Comparison of ENCODE assay signal across 11 cellular contexts in genomic region chr12:8681129-8681902, GRCh38. TPM values are rescaled to one million over a fixed set of nuclear protein-coding genes. Genes with fewer than 3 reads are reported as not detected.
A peak's percentile ranks its signal among the peaks of the same experiment; 100 is the strongest.
DNase-seq lines count a peak whose midpoint lies in the region; ATAC-seq and TF ChIP-seq lines count a peak whose summit lies in the region.
"Had no signal": no experiment of that assay in that cellular context is flagged by ENCODE, and none has a peak within 500 bp of the region (broad histone marks: within the 10 kb centered on the region; RNA-seq: fewer than 3 reads in every experiment).

No MANE protein-coding gene starts in this region.

- H3K27me3 ChIP-seq in OCI-LY3 (ENCODE audit: low read depth, low read length) = no peaks in the 10 kb centered on the region
- H3K27me3 ChIP-seq in fibroblast of lung (ENCODE audit: control insufficient read depth, insufficient read depth, low read length) = no peaks in the 10 kb centered on the region
- H3K27me3 ChIP-seq in trophoblast cell (ENCODE audit: insufficient read depth, low read length) = no peaks in the 10 kb centered on the region

- H3K14ac ChIP-seq in trophoblast cell (ENCODE audit: low read length) = peak overlapping the region; percentile 63

- H3K4me1 ChIP-seq in ES-I3 (ENCODE audit: insufficient read depth, low read length) = peaks cover 6% of the 10 kb centered on the region; the same call in 1 of the 2 replicates
- H3K4me1 ChIP-seq in OCI-LY3 (ENCODE audit: low read length) = peaks cover 8% of the 10 kb centered on the region
- H3K4me1 ChIP-seq in fibroblast of lung (ENCODE audit: control insufficient read depth, extremely low read depth, insufficient read depth, low read length) = no peaks in the 10 kb centered on the region
- peaks cover 13 to 28% of the 10 kb centered on the region in 2 experiments for H3K4me1 ChIP-seq in trophoblast cell (ENCODE audit: control insufficient read depth in 1 of 2, insufficient read depth in 2 of 2, low read length in 2 of 2)

- peaks cover 37% of the 10 kb centered on the region for H3K79me1 ChIP-seq in trophoblast cell (ENCODE audit: low read length)

- H2AFZ ChIP-seq in OCI-LY3 (ENCODE audit: low read depth, low read length) = 0 out of 2 replicates have a peak overlapping the region, but pooled peaks have one; percentile 18
- no peak overlapping the region for H2AFZ ChIP-seq in fibroblast of lung (ENCODE audit: low read length)
- H2AFZ ChIP-seq in trophoblast cell (ENCODE audit: insufficient read depth, low read length, poor library complexity) = no peak overlapping the region

- H4K8ac ChIP-seq in trophoblast cell (ENCODE audit: low read depth, low read length) = peak overlapping the region; percentile 58

- H2BK120ac ChIP-seq in trophoblast cell (ENCODE audit: insufficient read depth, low read length, poor library complexity) = peak overlapping the region; percentile 78

- H4K12ac ChIP-seq in trophoblast cell (ENCODE audit: low read depth, low read length) = no peak overlapping the region

- no peaks in the 10 kb centered on the region for H3K9me3 Mint-ChIP-seq in immature natural killer cell

- H3K36me3 ChIP-seq in ES-I3 (ENCODE audit: insufficient read depth, low read length) (no peaks in the 10 kb centered on the region), OCI-LY3 (replicated peaks; ENCODE audit: low read depth, low read length) (no peaks in the 10 kb centered on the region), fibroblast of lung (ENCODE audit: control insufficient read depth, insufficient read depth, low read length) (no peaks in the 10 kb centered on the region), trophoblast cell (ENCODE audit: control insufficient read depth in 1 of 2, insufficient read depth in 2 of 2, low read length in 2 of 2) (no peaks in the 10 kb centered on the region)

- peak overlapping the region; percentile 79 for H4K91ac ChIP-seq in trophoblast cell (ENCODE audit: low read depth, low read length)

- H3K9me3 ChIP-seq in ES-I3 (ENCODE audit: control insufficient read depth, insufficient read depth, low read length) = no peaks in the 10 kb centered on the region
- no peaks in the 10 kb centered on the region for H3K9me3 ChIP-seq in OCI-LY3 (ENCODE audit: insufficient read depth, low read length)
- H3K9me3 ChIP-seq in fibroblast of lung (ENCODE audit: control insufficient read depth, insufficient read depth, low read depth, low read length) = no peaks in the 10 kb centered on the region
- H3K9me3 ChIP-seq in trophoblast cell (ENCODE audit: insufficient read depth, low read depth, low read length) = no peaks in the 10 kb centered on the region

- H3K4me3 Mint-ChIP-seq in immature natural killer cell = no peak overlapping the region

- H3K27me3 Mint-ChIP-seq in immature natural killer cell (ENCODE audit: low read depth in 3 of 3) = peaks cover 1 to 17% (median 2%) of the 10 kb centered on the region in 3 donors

- no peaks in the 10 kb centered on the region for H3K36me3 Mint-ChIP-seq in immature natural killer cell

- H3K4me2 ChIP-seq in OCI-LY3 (ENCODE audit: low read length) (peak overlapping the region; percentile 74; the same call in 1 of the 2 replicates), fibroblast of lung (ENCODE audit: extremely low read depth, insufficient read depth, low read length) (no peak overlapping the region), trophoblast cell (ENCODE audit: low read length) (peak overlapping the region; percentile 37)

- no peaks in the 10 kb centered on the region for H3K79me2 ChIP-seq in OCI-LY3 (ENCODE audit: low read length)
- H3K79me2 ChIP-seq in fibroblast of lung (ENCODE audit: control insufficient read depth, insufficient read depth, low read length) = no peaks in the 10 kb centered on the region
- peaks cover 2% of the 10 kb centered on the region for H3K79me2 ChIP-seq in trophoblast cell (ENCODE audit: control insufficient read depth, insufficient read depth, low read length, poor library complexity)

- H3K27ac Mint-ChIP-seq in immature natural killer cell = no peak overlapping the region

- H3K4me1 Mint-ChIP-seq in immature natural killer cell = no peaks in the 10 kb centered on the region

- no peak for ATAC-seq in HG03442 (IDR thresholded peaks at IDR 0.05; ENCODE audit: unreplicated experiment)
- ATAC-seq in HG03342 (IDR thresholded peaks at IDR 0.05; ENCODE audit: unreplicated experiment) = no peak
- ATAC-seq in GM21526 (IDR thresholded peaks at IDR 0.05; ENCODE audit: low FRiP score, unreplicated experiment) = no peak

- no CpG with 5 or more reads among the region's 11 CpGs for WGBS in trophoblast cell (ENCODE audit: extremely low coverage, insufficient coverage, insufficient read length)

- peak; percentile 67 to 91 for DNase-seq in fibroblast of lung (ENCODE audit: low read depth in 2 of 2)
- DNase-seq in trophoblast cell = peak; percentile 93 to 99
- DNase-seq in immature natural killer cell = no peak
- DNase-seq: activated naive CD4-positive, alpha-beta T cell had no signal

- no peak overlapping the region for H3K23ac ChIP-seq in trophoblast cell (ENCODE audit: low read length)

- H3K18ac ChIP-seq in trophoblast cell (ENCODE audit: low read length) = no peak overlapping the region

- no peak overlapping the region for H3K4ac ChIP-seq in trophoblast cell (ENCODE audit: low read depth, low read length)

- no peaks in the 10 kb centered on the region for H4K20me1 ChIP-seq in OCI-LY3 (ENCODE audit: insufficient read depth, low read length)
- H4K20me1 ChIP-seq in fibroblast of lung (ENCODE audit: control insufficient read depth, extremely low read depth, insufficient read depth, low read length) = no peaks in the 10 kb centered on the region

- H3K27ac ChIP-seq in OCI-LY3 (ENCODE audit: low read length) (no peak overlapping the region), fibroblast of lung (ENCODE audit: insufficient read depth, low read length) (no peak overlapping the region), trophoblast cell (ENCODE audit: low read depth, low read length) (peak overlapping the region; percentile 88)

- H2AK5ac ChIP-seq in trophoblast cell (ENCODE audit: low read length) = no peak overlapping the region

- peak overlapping the region; percentile 58 for H2BK5ac ChIP-seq in trophoblast cell (ENCODE audit: low read depth, low read length, poor library complexity)

- H3K9ac ChIP-seq in ES-I3 (ENCODE audit: low read depth, low read length) (peak overlapping the region; percentile 33), OCI-LY3 (ENCODE audit: low read length) (no peak overlapping the region), fibroblast of lung (ENCODE audit: insufficient read depth, low read length) (no peak overlapping the region), trophoblast cell (ENCODE audit: low read length) (no peak overlapping the region)

- H2BK12ac ChIP-seq in trophoblast cell (ENCODE audit: low read length) = peak overlapping the region; percentile 83

- H3K4me3 ChIP-seq in OCI-LY3 (ENCODE audit: low read length) = no peak overlapping the region
- H3K4me3 ChIP-seq in fibroblast of lung (replicated peaks in 1 of 4; ENCODE audit: control extremely low read depth in 1 of 4, insufficient read depth in 1 of 4, low read depth in 3 of 4, low read length in 4 of 4) = no peak overlapping the region
- no peak overlapping the region for H3K4me3 ChIP-seq in trophoblast cell (ENCODE audit: low read depth, low read length)

- TF ChIP-seq CTCF in OCI-LY3 (IDR thresholded peaks at IDR 0.05; ENCODE audit: low read depth, low read length) (no peak), fibroblast of lung (conservative IDR thresholded peaks at IDR 0.05 in 1 of 2, IDR thresholded peaks at IDR 0.05 in 1 of 2; ENCODE audit: low read depth in 1 of 2, low read length in 2 of 2) (no peak)

RNA-seq across cellular contexts. Expression of gene RIMKLB, which starts 16.5 kb away (rescaled TPM):
- 13.0 and 13.4 TPM in 2 replicates for total RNA-seq in fibroblast of lung
- 13.0 and 22.3 TPM in 2 replicates for polyA plus RNA-seq in fibroblast of lung
- 11.5 and 18.8 TPM in 2 replicates for polyA plus RNA-seq in fibroblast of lung (2012)
- polyA minus RNA-seq in fibroblast of lung (ENCODE audit: low replicate concordance) = 5.2 and 11.7 TPM in 2 replicates
- 62.1 and 62.8 TPM in 2 replicates for polyA plus RNA-seq in trophoblast cell (2013)
- polyA plus RNA-seq in immature natural killer cell = 1 to 10 TPM in 2 of 3 donors, under 1 TPM in 1; 0.13 to 4.1 (median 1.6) TPM
- total RNA-seq: HT-29 had no signal

RNA-seq across cellular contexts. Expression of gene MFAP5, which starts 18.7 kb away (rescaled TPM):
- 1.3 and 9.0 TPM in 2 replicates for total RNA-seq in fibroblast of lung
- polyA plus RNA-seq in fibroblast of lung (2.0 and 18.6 TPM in 2 replicates), immature natural killer cell (not detected)
- polyA plus RNA-seq in fibroblast of lung (2012) = 1.8 and 12.1 TPM in 2 replicates
- polyA minus RNA-seq in fibroblast of lung (ENCODE audit: low replicate concordance) = 6.0 TPM in 1 of 2 replicates, not detected in the other
- polyA plus RNA-seq in trophoblast cell (2013) = 455 and 486 TPM in 2 replicates
- total RNA-seq: HT-29, left lobe of liver had no signal

Comparison
In these comparisons a context has a peak if more than half of its experiments do, and no peak if none do; other contexts are left out.
1. DNase-seq: peak in fibroblast of lung (2 of 2) and trophoblast cell (2 of 2); none in immature natural killer cell (0 of 3).